10 cellular contexts compared by ENCODE assay signal in genomic region chr3:149536429-149536828, GRCh38.
DNase-seq lines count a peak whose midpoint lies in the region; ATAC-seq, FAIRE-seq and TF ChIP-seq lines count a peak whose summit lies in the region.
"Had no signal": no experiment of that assay in that cellular context is flagged by ENCODE, and none has a peak within 500 bp of the region (broad histone marks: within the 10 kb centered on the region; RNA-seq: fewer than 3 reads in every experiment).

No MANE protein-coding gene starts in this region.

- WGBS in heart right ventricle, 2 donors = 11 to 15% methylated on average over 11 of the region's 11 CpGs
- 9 to 10% methylated on average over 11 of the region's 11 CpGs for WGBS in pancreas, 2 donors

- H3K27me3 Mint-ChIP-seq in T-helper 17 cell = peaks cover 22% of the 10 kb centered on the region

- peak overlapping the region in 5 of 10 donors; percentile 5 to 53 (median 23) for H3K27ac ChIP-seq in heart right ventricle
- peak overlapping the region in 2 of 4 donors; percentile 42 to 46 for H3K27ac ChIP-seq in pancreas
- H3K27ac ChIP-seq: VCaP had no signal

- H3K4me3 Mint-ChIP-seq in T-helper 17 cell = no peak overlapping the region

- TF ChIP-seq CTCF in heart right ventricle (IDR thresholded peaks at IDR 0.05) (no peak), pancreas (IDR thresholded peaks at IDR 0.05) (no peak)

- H3K27me3 ChIP-seq in heart right ventricle (no peaks in the 10 kb centered on the region), pancreas (no peaks in the 10 kb centered on the region)

- H3K9me3 ChIP-seq in heart right ventricle (no peaks in the 10 kb centered on the region), pancreas (no peaks in the 10 kb centered on the region), T-helper 17 cell (ENCODE audit: control insufficient read depth, low read length, poor library complexity, severe bottlenecking) (no peaks in the 10 kb centered on the region)

- H3K4me1 ChIP-seq in heart right ventricle = peaks cover 8 to 75% (median 52%) of the 10 kb centered on the region in 9 donors
- peaks cover 5 to 20% (median 11%) of the 10 kb centered on the region in 3 donors for H3K4me1 ChIP-seq in pancreas

- no peaks in the 10 kb centered on the region for H3K36me3 Mint-ChIP-seq in T-helper 17 cell (ENCODE audit: low read depth)

- no peak overlapping the region for H3K27ac Mint-ChIP-seq in T-helper 17 cell

- H3K4me1 Mint-ChIP-seq in T-helper 17 cell = peaks cover 7% of the 10 kb centered on the region

- FAIRE-seq in pancreas (lab: Jason Lieb, UNC) = no peak

- DNase-seq in ELF-1 (ENCODE audit: low read depth, low spot score) (peak; percentile 82), heart right ventricle (peak; percentile 76 to 78), pancreas (peak; percentile 72 to 80 (median 78)), putamen (ENCODE audit: low spot score) (no peak), T-helper 17 cell (no peak), ureter (ENCODE audit: low spot score) (no peak)
- DNase-seq: DND-41 had no signal

- H3K36me3 ChIP-seq in heart right ventricle = peaks cover 0 to 8% (median 5%) of the 10 kb centered on the region in 9 donors
- no peaks in the 10 kb centered on the region for H3K36me3 ChIP-seq in pancreas

- peak overlapping the region in 4 of 10 donors; percentile 8 to 13 (median 11) for H3K4me3 ChIP-seq in heart right ventricle
- H3K4me3 ChIP-seq in pancreas = no peak overlapping the region

- intact Hi-C loops in heart right ventricle (cut with DNase I) = loop anchor here in 3 of 10 donors (5.0 to 10.0 kb wide), 3 partner anchors 118 to 128 kb away; partner anchors contain the start of gene WWTR1 (in 2 of the 3)
- intact Hi-C loops in pancreas (cut with DNase I) = loop anchor here in 1 of 3 donors (10.0 kb wide), 1 partner anchor 118 kb away; the partner anchor contains the start of gene WWTR1

- ATAC-seq in SK-N-SH treated with all-trans-retinoic acid at 6 μM for 48 hours (peak; percentile 30), heart right ventricle (peak; percentile 77 to 91 (median 86)), pancreas (peak; percentile 75 to 90 (median 80)), T-helper 17 cell (no peak), GM21737 (IDR thresholded peaks at IDR 0.05; ENCODE audit: unreplicated experiment) (no peak)

TF ChIP-seq in SK-N-SH treated with all-trans-retinoic acid at 6 μM for 48 hours, 23 proteins besides CTCF, POLR2A, EP300 and RAD21:
- TF ChIP-seq CSDC2 (CRISPR knock-in tag; IDR thresholded peaks at IDR 0.05) (no peak), PATZ1 (CRISPR knock-in tag; IDR thresholded peaks at IDR 0.05; ENCODE audit: borderline replicate concordance) (0 out of 2 replicates have a peak, but pooled peaks have one; percentile 31), TCF4 (CRISPR knock-in tag; IDR thresholded peaks at IDR 0.05; ENCODE audit: borderline replicate concordance) (peak; percentile 11; the same call in 1 of the 2 replicates)

Comparison
In these comparisons a context has a peak if more than half of its experiments do, and no peak if none do; other contexts are left out.
1. DNase-seq: peak in ELF-1 (single experiment), heart right ventricle (2 of 2) and pancreas (6 of 6); none in putamen (single experiment), T-helper 17 cell (0 of 3) and ureter (single experiment).
2. ATAC-seq: peak in SK-N-SH treated with all-trans-retinoic acid at 6 μM for 48 hours (single experiment), heart right ventricle (8 of 8) and pancreas (4 of 4); none in T-helper 17 cell (single experiment) and GM21737 (single experiment).